20 cellular contexts compared by ENCODE assay signal in genomic region chr2:23861952-23862351, GRCh38.
DNase-seq lines count a peak whose midpoint lies in the region; ATAC-seq and TF ChIP-seq lines count a peak whose summit lies in the region.
"Had no signal": no experiment of that assay in that cellular context is flagged by ENCODE, and none has a peak within 500 bp of the region (broad histone marks: within the 10 kb centered on the region; RNA-seq: fewer than 3 reads in every experiment).

No MANE protein-coding gene starts in this region.

- no peak overlapping the region for H3K14ac ChIP-seq in neuronal stem cell (ENCODE audit: low read length)

- TF ChIP-seq CTCF in GM12865 (IDR thresholded peaks at IDR 0.05; ENCODE audit: insufficient read depth, low read depth, low read length, missing control alignments): no peak
- no peak for TF ChIP-seq CTCF in SU-DHL-6 (IDR thresholded peaks at IDR 0.05; ENCODE audit: insufficient read depth, low read length, poor library complexity, severe bottlenecking)

- no peak overlapping the region for H2BK12ac ChIP-seq in neuronal stem cell (ENCODE audit: low read length)

- H3K27ac ChIP-seq in SU-DHL-6 (ENCODE audit: low read depth, low read length) (peak overlapping the region; percentile 87), neuronal stem cell (replicated peaks; ENCODE audit: low read length) (no peak overlapping the region)
- H3K27ac ChIP-seq: A549 had no signal

- H2BK5ac ChIP-seq in neuronal stem cell (ENCODE audit: low read length): no peak overlapping the region

- H2BK15ac ChIP-seq in neuronal stem cell (ENCODE audit: low read length): no peak overlapping the region

- H3K4me3 ChIP-seq in GM12865 (ENCODE audit: low read depth, low read length): no peak overlapping the region
- H3K4me3 ChIP-seq in SU-DHL-6 (ENCODE audit: insufficient read depth, low read length, poor library complexity, severe bottlenecking): no peak overlapping the region
- H3K4me3 ChIP-seq in neuronal stem cell (ENCODE audit: low read length in 2 of 2): no peak overlapping the region
- H3K4me3 ChIP-seq: A549, HAP-1 had no signal

- no peak overlapping the region for H3K18ac ChIP-seq in neuronal stem cell (ENCODE audit: low read length)

- H3K9me2 ChIP-seq in SU-DHL-6 (replicated peaks; ENCODE audit: insufficient read depth, low read length): no peaks in the 10 kb centered on the region

- no peaks in the 10 kb centered on the region for H3K79me2 ChIP-seq in SU-DHL-6 (ENCODE audit: insufficient read depth, low read length)

- no peaks in the 10 kb centered on the region for H4K20me1 ChIP-seq in SU-DHL-6 (ENCODE audit: low read depth, low read length)

- H2AK5ac ChIP-seq in neuronal stem cell (ENCODE audit: low read depth, low read length): no peak overlapping the region

- no peak overlapping the region for H3K23ac ChIP-seq in neuronal stem cell (ENCODE audit: low read depth, low read length, poor library complexity)

- H3K9ac ChIP-seq in SU-DHL-6 (ENCODE audit: low read length) (no peak overlapping the region), neuronal stem cell (ENCODE audit: low read depth, low read length, poor library complexity) (no peak overlapping the region)

- no CpG with 5 or more reads among the region's 4 CpGs for WGBS in neuronal stem cell (ENCODE audit: extremely low coverage in 2 of 2, insufficient read length in 2 of 2, insufficient replicate concordance in 1 of 2), 2 donors

- no peak overlapping the region for H2AFZ ChIP-seq in SU-DHL-6 (ENCODE audit: low read depth, low read length, severe bottlenecking)
- no peak overlapping the region for H2AFZ ChIP-seq in neuronal stem cell (ENCODE audit: low read length)
- H2AFZ ChIP-seq: GM23338 had no signal

- H3K4me2 ChIP-seq in SU-DHL-6 (ENCODE audit: low read depth, low read length, poor library complexity, severe bottlenecking) (peak overlapping the region; percentile 57), neuronal stem cell (ENCODE audit: insufficient read depth, low read length, poor library complexity, severe bottlenecking) (no peak overlapping the region)
- H3K4me2 ChIP-seq: A549 had no signal

- H2BK120ac ChIP-seq in neuronal stem cell (ENCODE audit: low read depth, low read length): no peak overlapping the region

- no peak overlapping the region for H4K91ac ChIP-seq in neuronal stem cell (ENCODE audit: low read depth, low read length, poor library complexity)

- H3K36me3 ChIP-seq in SU-DHL-6 (ENCODE audit: low read length): peaks cover 4% of the 10 kb centered on the region; the same call in 1 of the 2 replicates
- peaks cover 3 to 87% of the 10 kb centered on the region in 2 donors for H3K36me3 ChIP-seq in neuronal stem cell (replicated peaks in 1 of 2; ENCODE audit: control insufficient read depth in 2 of 2, insufficient read depth in 2 of 2, low read length in 2 of 2)
- H3K36me3 ChIP-seq: HAP-1 had no signal

- H3K9me3 ChIP-seq in SU-DHL-6 (ENCODE audit: insufficient read depth, low read length): no peaks in the 10 kb centered on the region
- no peaks in the 10 kb centered on the region for H3K9me3 ChIP-seq in neuronal stem cell (replicated peaks in 1 of 2; ENCODE audit: control insufficient read depth in 2 of 2, insufficient read depth in 1 of 2, low read depth in 1 of 2, low read length in 2 of 2)
- H3K9me3 ChIP-seq: A549, HAP-1 had no signal

- H3K4ac ChIP-seq in neuronal stem cell (ENCODE audit: low read length): no peak overlapping the region

- H3K27me3 ChIP-seq in SU-DHL-6 (ENCODE audit: low read length) (no peaks in the 10 kb centered on the region), neuronal stem cell (ENCODE audit: control insufficient read depth in 3 of 3, insufficient read depth in 3 of 3, low read depth in 1 of 3, low read length in 3 of 3) (no peaks in the 10 kb centered on the region)

- H3K79me1 ChIP-seq in neuronal stem cell (ENCODE audit: low read depth, low read length): no peaks in the 10 kb centered on the region

- ATAC-seq in GM18907 (IDR thresholded peaks at IDR 0.05; ENCODE audit: unreplicated experiment) (peak; percentile 41), HG03460 (IDR thresholded peaks at IDR 0.05; ENCODE audit: unreplicated experiment) (no peak)
- ATAC-seq: A549, GM23338 had no signal

- H3F3A ChIP-seq in SU-DHL-6 (ENCODE audit: insufficient read depth): peaks cover 40% of the 10 kb centered on the region

- no peaks in the 10 kb centered on the region for H3K4me1 ChIP-seq in neuronal stem cell (ENCODE audit: control insufficient read depth in 2 of 2, insufficient read depth in 1 of 2, low read depth in 1 of 2, low read length in 2 of 2)
- H3K4me1 ChIP-seq: A549 had no signal

- DNase-seq in GM12865 (ENCODE audit: low read depth): peak; percentile 6
- peak; percentile 15 for DNase-seq in NAMALWA (ENCODE audit: low spot score)
- no peak for DNase-seq in glomerular visceral epithelial cell (ENCODE audit: extremely low spot score)
- no peak for DNase-seq in effector CD8-positive, alpha-beta T cell (lab: John Stamatoyannopoulos, UW)
- no peak for DNase-seq in neuronal stem cell (ENCODE audit: low spot score)
- DNase-seq: 8988T; ACHN; C1 segment of cervical spinal cord; Calu3; CD4-positive, alpha-beta memory T cell; COR-L47; DMS53; DMS79 treated with DMSO at 0.1 percent for 48 hours; HFFc6 had no signal

- no peak overlapping the region for H4K8ac ChIP-seq in neuronal stem cell (ENCODE audit: low read depth, low read length)

Comparison
In these comparisons a context has a peak if more than half of its experiments do, and no peak if none do; other contexts are left out.
1. DNase-seq: peak in GM12865 (single experiment) and NAMALWA (single experiment); none in glomerular visceral epithelial cell (single experiment), effector CD8-positive, alpha-beta T cell (single experiment) and neuronal stem cell (single experiment).